26 cellular contexts compared by ENCODE assay signal in genomic region chr4:87950516-87950915, GRCh38. TPM values are rescaled to one million over a fixed set of nuclear protein-coding genes. Genes with fewer than 3 reads are reported as not detected.
DNase-seq lines count a peak whose midpoint lies in the region; ATAC-seq and TF ChIP-seq lines count a peak whose summit lies in the region.
"Had no signal": no experiment of that assay in that cellular context is flagged by ENCODE, and none has a peak within 500 bp of the region (broad histone marks: within the 10 kb centered on the region; RNA-seq: fewer than 3 reads in every experiment).

No MANE protein-coding gene starts in this region.

- BruUV-seq in Calu3 (replicated peaks; lab: Mats Ljungman, UMichigan), result no TSS peak

- DNase-seq in Calu3 (no peak), astrocyte of the hippocampus (ENCODE audit: low read depth, low spot score) (peak; percentile 9), left kidney (ENCODE audit: low read depth, low spot score) (peak; percentile 36), coronary artery (ENCODE audit: low spot score) (no peak), smooth muscle cell (lab: John Stamatoyannopoulos, UW; ENCODE audit: unreplicated experiment) (no peak)
- DNase-seq: activated CD8-positive, alpha-beta T cell treated with anti-CD3 and anti-CD28 coated beads for 36 hours; amygdala; DMS79; effector memory CD8-positive, alpha-beta T cell; head of caudate nucleus; NCI-H1105; NCI-H2081; NCI-H345; NCI-H748 treated with DMSO at 0.1 percent for 48 hours; right lobe of liver; stimulated activated CD4-positive, alpha-beta T cell treated with anti-CD3 and anti-CD28 coated beads, Interleukin-4, amount 100 ng/mL, for 24 hours; stimulated activated naive B cell treated with anti-CD40 and anti-IgM and Interleukin-4, amounts not matched to agents 10 μg/mL and 1 μg/mL and 100 μg/mL, for 72 hours; upper lobe of right lung had no signal

- H3K27me3 Mint-ChIP-seq in Calu3 (ENCODE audit: unreplicated experiment), result no peaks in the 10 kb centered on the region
- peaks cover 11% of the 10 kb centered on the region for H3K27me3 Mint-ChIP-seq in activated T-helper 17 cell treated with anti-CD3 and anti-CD28 coated beads, Interleukin-2, amount 50 U/mL, for 72 hours
- H3K27me3 Mint-ChIP-seq: activated naive CD4-positive, alpha-beta T cell treated with anti-CD3 and anti-CD28 coated beads, Interleukin-2, amount 50 U/mL, for 24 hours; stimulated activated naive B cell treated with anti-CD40 and anti-IgM and Interleukin-4, amounts not matched to agents 10 μg/mL and 1 μg/mL and 100 μg/mL, for 72 hours had no signal

- H3K27ac Mint-ChIP-seq in Calu3 (ENCODE audit: unreplicated experiment), result peak overlapping the region; percentile 64
- H3K27ac Mint-ChIP-seq in activated T-helper 17 cell treated with anti-CD3 and anti-CD28 coated beads, Interleukin-2, amount 50 U/mL, for 72 hours, result no peak overlapping the region
- H3K27ac Mint-ChIP-seq: activated CD8-positive, alpha-beta T cell treated with anti-CD3 and anti-CD28 coated beads for 36 hours; activated naive CD4-positive, alpha-beta T cell treated with anti-CD3 and anti-CD28 coated beads, Interleukin-2, amount 50 U/mL, for 24 hours; activated T-helper 2 cell treated with anti-CD3 and anti-CD28 coated beads, Interferon-gamma antibody, Interleukin-2, Interleukin-4, amounts not matched to agents 10 μg/mL and 5 μg/mL and 100 μg/mL, durations not matched to agents 14 hours and 24 hours and 36 hours; effector memory CD8-positive, alpha-beta T cell; stimulated activated naive B cell treated with anti-CD40 and anti-IgM and Interleukin-4, amounts not matched to agents 10 μg/mL and 1 μg/mL and 100 μg/mL, for 72 hours had no signal

- H3K4me1 Mint-ChIP-seq in Calu3 (ENCODE audit: low read depth, unreplicated experiment), result peaks cover 18% of the 10 kb centered on the region
- H3K4me1 Mint-ChIP-seq in activated T-helper 17 cell treated with anti-CD3 and anti-CD28 coated beads, Interleukin-2, amount 50 U/mL, for 72 hours, result no peaks in the 10 kb centered on the region
- H3K4me1 Mint-ChIP-seq: activated naive CD4-positive, alpha-beta T cell treated with anti-CD3 and anti-CD28 coated beads, Interleukin-2, amount 50 U/mL, for 24 hours; stimulated activated naive B cell treated with anti-CD40 and anti-IgM and Interleukin-4, amounts not matched to agents 10 μg/mL and 1 μg/mL and 100 μg/mL, for 72 hours had no signal

- no peaks in the 10 kb centered on the region for H3K79me2 ChIP-seq in smooth muscle cell (ENCODE audit: low read depth)

- intact Hi-C loops in Calu3 (cut with micrococcal nuclease; ENCODE audit: unreplicated experiment), result no loop called here

- H3K9me3 ChIP-seq in HUES64 (ENCODE audit: insufficient read depth, low read depth, low read length) (no peaks in the 10 kb centered on the region), smooth muscle cell (replicated peaks; ENCODE audit: low read depth) (no peaks in the 10 kb centered on the region)
- H3K9me3 ChIP-seq: colonic mucosa, right lobe of liver, upper lobe of right lung had no signal

- H3K9ac ChIP-seq in HUES64 (ENCODE audit: low read depth, low read length) (no peak overlapping the region), smooth muscle cell (ENCODE audit: low read depth) (no peak overlapping the region)

- peak overlapping the region; percentile 12 for H3K4me3 Mint-ChIP-seq in Calu3 (ENCODE audit: low read depth, unreplicated experiment)
- no peak overlapping the region for H3K4me3 Mint-ChIP-seq in activated T-helper 17 cell treated with anti-CD3 and anti-CD28 coated beads, Interleukin-2, amount 50 U/mL, for 72 hours
- H3K4me3 Mint-ChIP-seq: activated CD8-positive, alpha-beta T cell treated with anti-CD3 and anti-CD28 coated beads for 36 hours; activated naive CD4-positive, alpha-beta T cell treated with anti-CD3 and anti-CD28 coated beads, Interleukin-2, amount 50 U/mL, for 24 hours; effector memory CD8-positive, alpha-beta T cell; IgD-negative memory B cell; stimulated activated naive B cell treated with anti-CD40 and anti-IgM and Interleukin-4, amounts not matched to agents 10 μg/mL and 1 μg/mL and 100 μg/mL, for 72 hours had no signal

- H3K27ac ChIP-seq in HUES64 (ENCODE audit: low read depth, low read length) (peak overlapping the region; percentile 64; the same call in 1 of the 2 replicates), coronary artery (no peak overlapping the region), smooth muscle cell (ENCODE audit: low read depth) (no peak overlapping the region)
- H3K27ac ChIP-seq: colonic mucosa, right lobe of liver, upper lobe of right lung had no signal

- no peaks in the 10 kb centered on the region for H3K36me3 ChIP-seq in HUES64 (ENCODE audit: insufficient read depth, low read length)
- H3K36me3 ChIP-seq in smooth muscle cell (ENCODE audit: low read depth), result no peaks in the 10 kb centered on the region
- H3K36me3 ChIP-seq: colonic mucosa, right lobe of liver, upper lobe of right lung had no signal

- no peaks in the 10 kb centered on the region for H3K36me3 Mint-ChIP-seq in Calu3 (ENCODE audit: insufficient read depth, unreplicated experiment)
- no peaks in the 10 kb centered on the region for H3K36me3 Mint-ChIP-seq in activated T-helper 17 cell treated with anti-CD3 and anti-CD28 coated beads, Interleukin-2, amount 50 U/mL, for 72 hours (ENCODE audit: low read depth)
- H3K36me3 Mint-ChIP-seq: activated naive CD4-positive, alpha-beta T cell treated with anti-CD3 and anti-CD28 coated beads, Interleukin-2, amount 50 U/mL, for 24 hours; IgD-negative memory B cell; stimulated activated naive B cell treated with anti-CD40 and anti-IgM and Interleukin-4, amounts not matched to agents 10 μg/mL and 1 μg/mL and 100 μg/mL, for 72 hours had no signal

- ATAC-seq in activated T-helper 17 cell treated with anti-CD3 and anti-CD28 coated beads, Interleukin-2, amount 50 U/mL, for 72 hours (replicated peaks), result no peak
- ATAC-seq in GM19328 (IDR thresholded peaks at IDR 0.05; ENCODE audit: unreplicated experiment), result no peak
- ATAC-seq: activated CD8-positive, alpha-beta T cell treated with anti-CD3 and anti-CD28 coated beads for 36 hours; effector memory CD8-positive, alpha-beta T cell; left lobe of liver; stimulated activated naive B cell treated with anti-CD40 and anti-IgM and Interleukin-4, amounts not matched to agents 10 μg/mL and 1 μg/mL and 100 μg/mL, for 72 hours had no signal

- CTCF ChIA-PET in Calu3 (lab: Charles Lee), result no interaction called here

- no peaks in the 10 kb centered on the region for H4K20me1 ChIP-seq in smooth muscle cell (ENCODE audit: low read depth)

- H3K9me3 Mint-ChIP-seq in Calu3 (ENCODE audit: low read depth, unreplicated experiment), result no peaks in the 10 kb centered on the region
- no peaks in the 10 kb centered on the region for H3K9me3 Mint-ChIP-seq in activated T-helper 17 cell treated with anti-CD3 and anti-CD28 coated beads, Interleukin-2, amount 50 U/mL, for 72 hours
- H3K9me3 Mint-ChIP-seq: activated CD8-positive, alpha-beta T cell treated with anti-CD3 and anti-CD28 coated beads for 36 hours; activated naive CD4-positive, alpha-beta T cell treated with anti-CD3 and anti-CD28 coated beads, Interleukin-2, amount 50 U/mL, for 24 hours; activated T-helper 2 cell treated with anti-CD3 and anti-CD28 coated beads, Interferon-gamma antibody, Interleukin-2, Interleukin-4, amounts not matched to agents 10 μg/mL and 5 μg/mL and 100 μg/mL, durations not matched to agents 14 hours and 24 hours and 36 hours; effector memory CD8-positive, alpha-beta T cell; IgD-negative memory B cell; stimulated activated naive B cell treated with anti-CD40 and anti-IgM and Interleukin-4, amounts not matched to agents 10 μg/mL and 1 μg/mL and 100 μg/mL, for 72 hours had no signal

- no peak overlapping the region for H2AFZ ChIP-seq in smooth muscle cell (ENCODE audit: low read depth)

- H3K4me1 ChIP-seq in HUES64 (ENCODE audit: insufficient read depth, low read length) (peaks cover 19% of the 10 kb centered on the region), smooth muscle cell (ENCODE audit: low read depth) (no peaks in the 10 kb centered on the region)
- H3K4me1 ChIP-seq: colonic mucosa, right lobe of liver, upper lobe of right lung had no signal

- no peak overlapping the region for H3K4me2 ChIP-seq in smooth muscle cell

- no peak overlapping the region for H3K4me3 ChIP-seq in HUES64 (ENCODE audit: low read length)
- H3K4me3 ChIP-seq in coronary artery, result no peak overlapping the region
- H3K4me3 ChIP-seq in smooth muscle cell, result no peak overlapping the region
- H3K4me3 ChIP-seq: colonic mucosa, right lobe of liver, upper lobe of right lung had no signal

- TF ChIP-seq CTCF in Calu3 (IDR thresholded peaks at IDR 0.05; ENCODE audit: unreplicated experiment) (no peak), coronary artery (IDR thresholded peaks at IDR 0.05) (no peak), smooth muscle cell (IDR thresholded peaks at IDR 0.05; ENCODE audit: borderline replicate concordance, insufficient read depth, poor library complexity, severe bottlenecking) (no peak)

- H3K27me3 ChIP-seq in HUES64 (ENCODE audit: insufficient read depth, low read length) (no peaks in the 10 kb centered on the region), smooth muscle cell (ENCODE audit: low read depth) (no peaks in the 10 kb centered on the region)
- H3K27me3 ChIP-seq: colonic mucosa, right lobe of liver, upper lobe of right lung had no signal

- H3F3A ChIP-seq in smooth muscle cell (ENCODE audit: low read depth), result no peaks in the 10 kb centered on the region

RNA-seq across cellular contexts. Expression of gene SPP1, which starts 25.0 kb away (rescaled TPM):
- total RNA-seq in Calu3 (2022), result 1,002 and 1,878 TPM in 2 replicates
- polyA plus RNA-seq in HUES64 (2013, experiment 1 of 2), result 36.8 TPM
- polyA plus RNA-seq in HUES64 (2013, experiment 2 of 2), result 34.9 TPM
- 1 to 10 TPM in 1 of 2 donors, under 1 TPM in 1; 0.21 to 7.3 TPM for total RNA-seq in activated T-helper 17 cell treated with anti-CD3 and anti-CD28 coated beads, Interleukin-2, amount 50 U/mL, for 72 hours
- 29.6 and 37.3 TPM in 2 replicates for total RNA-seq in smooth muscle cell
- polyA plus RNA-seq in smooth muscle cell, result 16.2 and 102 TPM in 2 replicates
- total RNA-seq: activated CD8-positive, alpha-beta T cell treated with anti-CD3 and anti-CD28 coated beads for 36 hours had no signal
- polyA plus RNA-seq: IgD-negative memory B cell had no signal

RNA-seq across cellular contexts. Expression of gene PKD2, which starts 56.9 kb away (rescaled TPM):
- total RNA-seq in Calu3 (2022) (30.4 and 31.6 TPM in 2 replicates), smooth muscle cell (40.6 and 41.4 TPM in 2 replicates)
- 20.5 TPM for polyA plus RNA-seq in HUES64 (2013, experiment 1 of 2)
- 19.0 TPM for polyA plus RNA-seq in HUES64 (2013, experiment 2 of 2)
- 10 to 100 TPM in 1 of 2 donors, 1 to 10 TPM in 1; 7.3 to 12.7 TPM for total RNA-seq in activated T-helper 17 cell treated with anti-CD3 and anti-CD28 coated beads, Interleukin-2, amount 50 U/mL, for 72 hours
- polyA plus RNA-seq in smooth muscle cell, result 13.1 and 19.8 TPM in 2 replicates

Comparison
In these comparisons a context has a peak if more than half of its experiments do, and no peak if none do; other contexts are left out.
1. DNase-seq: peak in astrocyte of the hippocampus (single experiment) and left kidney (single experiment); none in Calu3 (single experiment), coronary artery (single experiment) and smooth muscle cell (single experiment).
2. RNA of gene SPP1, which starts 25.0 kb away (total RNA-seq): 1,002 to 1,878 TPM in Calu3; 29.6 to 37.3 TPM in smooth muscle cell and 0.21 to 7.3 TPM in activated T-helper 17 cell treated with anti-CD3 and anti-CD28 coated beads, Interleukin-2, amount 50 U/mL, for 72 hours; every median in the first group is over 10 times any median in the second.